In the genomic region with DNA sequence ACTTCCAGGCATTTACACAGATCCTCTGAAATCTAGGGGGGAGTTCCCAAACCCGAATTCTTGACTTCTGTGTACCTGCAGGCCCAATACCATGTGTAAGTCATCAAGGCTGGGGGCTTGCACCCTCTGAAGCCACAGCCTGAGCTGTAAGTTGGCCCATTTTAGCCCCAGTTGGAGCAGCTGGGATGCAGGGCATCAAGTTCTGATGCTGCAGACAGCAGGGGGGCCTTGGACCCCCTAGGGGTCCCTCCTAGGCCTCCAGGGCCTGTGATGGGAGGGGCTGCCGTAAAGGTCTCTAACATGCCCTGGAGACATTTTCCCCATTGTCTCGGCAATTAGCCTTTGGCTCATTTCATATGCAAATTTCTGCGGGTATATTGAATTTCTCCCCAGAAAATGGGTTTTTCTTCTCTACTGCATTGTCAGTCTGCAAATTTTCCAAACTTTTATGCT, we compare ENCODE assay signal across 27 cellular contexts. TPM values are rescaled to one million over a fixed set of nuclear protein-coding genes. Genes with fewer than 3 reads are reported as not detected.
DNase-seq lines count a peak whose midpoint lies in the region; ATAC-seq, FAIRE-seq and TF ChIP-seq lines count a peak whose summit lies in the region.
"Had no signal": no experiment of that assay in that cellular context is flagged by ENCODE, and none has a peak within 500 bp of the region (broad histone marks: within the 10 kb centered on the region; RNA-seq: fewer than 3 reads in every experiment).

No MANE protein-coding gene starts in this region.

- no peak overlapping the region for H2BK20ac ChIP-seq in H9 (ENCODE audit: low read depth, low read length, poor library complexity, severe bottlenecking)

- no peaks in the 10 kb centered on the region for H3K23me2 ChIP-seq in H9 (ENCODE audit: insufficient read length, low read depth, low read length, poor library complexity, severe bottlenecking)

- intact Hi-C loops in body of pancreas (cut with DNase I): no loop called here

- H4K91ac ChIP-seq in H9 (ENCODE audit: insufficient read length, low read depth, low read length): no peak overlapping the region

- no peak for TF ChIP-seq POLR2A in body of pancreas (IDR thresholded peaks at IDR 0.05)

- no peak overlapping the region for H2BK120ac ChIP-seq in H9 (ENCODE audit: low read depth, low read length, poor library complexity, severe bottlenecking)

- H3K9ac ChIP-seq in H9 (ENCODE audit: extremely low read depth, insufficient read length, low read length): no peak overlapping the region
- H3K9ac ChIP-seq: SK-N-SH had no signal

- no peak overlapping the region for H2BK5ac ChIP-seq in H9 (ENCODE audit: insufficient read length, low read length)

- ATAC-seq in WTC11: peak; percentile 60
- no peak for ATAC-seq in body of pancreas
- ATAC-seq: T-cell had no signal

- DNase-seq in H9 (peak; percentile 60), WTC11 (ENCODE audit: low spot score) (peak; percentile 49), iPS DF 19.7 (ENCODE audit: low read depth, low spot score) (peak; percentile 20), small intestine (no peak), NCI-H2227 treated with DMSO at 0.1 percent for 48 hours (lab: John Stamatoyannopoulos, UW) (no peak), kidney glomerular epithelial cell (lab: John Stamatoyannopoulos, UW) (no peak), SKM-1 treated with dmso at 0.1 percent for 144 hours (lab: John Stamatoyannopoulos, UW; ENCODE audit: unreplicated experiment) (no peak), body of pancreas (no peak)
- DNase-seq: AML-193, DMS 273 treated with DMSO at 0.1 percent for 48 hours, GDM1, Kasumi-1, MG63, NCI-H1048, NCI-H1436, NCI-H2029 treated with DMSO at 0.1 percent for 48 hours, NCI-H2171 treated with DMSO at 0.1 percent for 48 hours, NCI-H446 treated with DMSO at 0.1 percent for 48 hours, NCI-H748 treated with DMSO at 0.1 percent for 48 hours, SHP77, SK-N-SH, T-cell had no signal

- H3K27me3 Mint-ChIP-seq in H9 (ENCODE audit: low read depth) (peaks cover 4% of the 10 kb centered on the region; the same call in 1 of the 2 replicates), WTC11 (ENCODE audit: low read depth) (peaks cover 4% of the 10 kb centered on the region; the same call in 1 of the 2 replicates)

- H3K56ac ChIP-seq in H9 (ENCODE audit: insufficient read length, low read depth, low read length): no peak overlapping the region

- H3K4me3 Mint-ChIP-seq in H9: no peak overlapping the region
- H3K4me3 Mint-ChIP-seq in WTC11: no peak overlapping the region
- H3K4me3 Mint-ChIP-seq: T-cell had no signal

- no peaks in the 10 kb centered on the region for H4K20me1 ChIP-seq in H9 (ENCODE audit: control insufficient read depth, insufficient read depth, insufficient read length)

- H2BK15ac ChIP-seq in H9 (ENCODE audit: low read depth, low read length): no peak overlapping the region

- no CpG with 5 or more reads among the region's 4 CpGs for WGBS in H9 (ENCODE audit: extremely low coverage, insufficient read length, low lambda C conversion rate)
- WGBS in small intestine, 3 donors: 40 to 63% (median 53%) methylated on average over 4 of the region's 4 CpGs
- WGBS in body of pancreas, 2 donors: 84 to 97% methylated on average over 4 of the region's 4 CpGs

- CTCF ChIA-PET in WTC11 (lab: Charles Lee): interaction anchor here (0.7 to 1.5 kb wide), 2 partner anchors 28 to 320 kb away, joined by 3 to 6 read pairs; no protein-coding TSS in a partner anchor

- no peak overlapping the region for H3K27ac ChIP-seq in H9 (ENCODE audit: insufficient read length, low read depth, low read length)
- peak overlapping the region; percentile 66 to 70 for H3K27ac ChIP-seq in small intestine (ENCODE audit: low read depth in 1 of 2, low read length in 1 of 2)
- no peak overlapping the region for H3K27ac ChIP-seq in body of pancreas
- H3K27ac ChIP-seq: C4-2B, HL-60 had no signal

- H4K8ac ChIP-seq in H9 (replicated peaks; ENCODE audit: insufficient read length, low read depth, low read length): no peak overlapping the region

- H3K23ac ChIP-seq in H9 (ENCODE audit: insufficient read length, low read depth, low read length): no peak overlapping the region

- H3K14ac ChIP-seq in H9 (ENCODE audit: insufficient read depth, low read length): no peak overlapping the region

- H3K36me3 Mint-ChIP-seq in H9 (ENCODE audit: insufficient read depth in 1 of 3, low read depth in 3 of 3) (no peaks in the 10 kb centered on the region), WTC11 (no peaks in the 10 kb centered on the region)
- H3K36me3 Mint-ChIP-seq: T-cell had no signal

- no peak overlapping the region for H4K5ac ChIP-seq in H9 (ENCODE audit: insufficient read length, low read depth, low read length)

- TF ChIP-seq CTCF in H9 (conservative IDR thresholded peaks at IDR 0.05) (no peak), WTC11 (IDR thresholded peaks at IDR 0.05) (no peak), body of pancreas (IDR thresholded peaks at IDR 0.05) (no peak)

- H3K9me3 Mint-ChIP-seq in H9 (no peaks in the 10 kb centered on the region), WTC11 (no peaks in the 10 kb centered on the region)

- peaks cover 20% of the 10 kb centered on the region; the same call in 1 of the 2 replicates for H3K27me3 ChIP-seq in H9 (ENCODE audit: insufficient read depth, low read length)
- no peaks in the 10 kb centered on the region for H3K27me3 ChIP-seq in small intestine (ENCODE audit: control insufficient read depth in 2 of 2, insufficient read depth in 2 of 2, low read length in 2 of 2)
- no peaks in the 10 kb centered on the region for H3K27me3 ChIP-seq in body of pancreas
- H3K27me3 ChIP-seq: MG63 had no signal

- H3K4me3 ChIP-seq in small intestine (ENCODE audit: low read depth in 1 of 2, low read length in 2 of 2) (no peak overlapping the region), body of pancreas (no peak overlapping the region)
- H3K4me3 ChIP-seq: MG63 had no signal

- H3K36me3 ChIP-seq in small intestine (ENCODE audit: control insufficient read depth in 2 of 2, insufficient read depth in 2 of 2, low read length in 2 of 2) (no peaks in the 10 kb centered on the region), body of pancreas (replicated peaks in 1 of 2; ENCODE audit: insufficient read depth in 1 of 2, low read depth in 2 of 2) (peaks cover 0 to 2% of the 10 kb centered on the region in 2 donors)

- H3K4me1 ChIP-seq in H9 (ENCODE audit: insufficient read depth, low read length) (no peaks in the 10 kb centered on the region), small intestine (ENCODE audit: control insufficient read depth in 2 of 2, insufficient read depth in 1 of 2, low read depth in 1 of 2, low read length in 1 of 2) (peaks cover 0 to 3% of the 10 kb centered on the region in 2 donors), body of pancreas (peaks cover 33% of the 10 kb centered on the region)

- H3K9me3 ChIP-seq in H9 (ENCODE audit: control insufficient read depth, low read depth, low read length) (no peaks in the 10 kb centered on the region), small intestine (ENCODE audit: control insufficient read depth, low read depth) (no peaks in the 10 kb centered on the region), body of pancreas (no peaks in the 10 kb centered on the region)
- H3K9me3 ChIP-seq: MG63, SK-N-SH had no signal

- H2AFZ ChIP-seq in H9 (ENCODE audit: low read length): no peak overlapping the region

- H2BK12ac ChIP-seq in H9 (ENCODE audit: insufficient read length, low read depth, low read length): no peak overlapping the region

- no peak overlapping the region for H3K27ac Mint-ChIP-seq in H9
- no peak overlapping the region for H3K27ac Mint-ChIP-seq in WTC11
- H3K27ac Mint-ChIP-seq: T-cell had no signal

- no peak for FAIRE-seq in small intestine (lab: Jason Lieb, UNC)
- FAIRE-seq: GM19239, H54 had no signal

- no peak overlapping the region for H3K4me2 ChIP-seq in H9 (ENCODE audit: insufficient read depth, insufficient read length, low read length)
- H3K4me2 ChIP-seq: SK-N-SH had no signal

- H3K79me2 ChIP-seq in H9 (ENCODE audit: insufficient read depth, low read length): no peaks in the 10 kb centered on the region

- no peak overlapping the region for H3T11ph ChIP-seq in H9 (ENCODE audit: low read length)

- H3K4ac ChIP-seq in H9 (ENCODE audit: low read depth, low read length): no peak overlapping the region

- no peak overlapping the region for H3K18ac ChIP-seq in H9 (ENCODE audit: insufficient read length, low read depth, low read length)

- peaks cover 31 to 36% of the 10 kb centered on the region in 2 experiments for H3K4me1 Mint-ChIP-seq in H9
- H3K4me1 Mint-ChIP-seq in WTC11: peaks cover 26% of the 10 kb centered on the region
- H3K4me1 Mint-ChIP-seq: T-cell had no signal

- no peak overlapping the region for H2AK5ac ChIP-seq in H9 (ENCODE audit: insufficient read length, low read length)

- no peaks in the 10 kb centered on the region for H3K79me1 ChIP-seq in H9 (ENCODE audit: insufficient read depth, low read depth, low read length, poor library complexity, severe bottlenecking)

- POLR2A ChIA-PET in WTC11 (lab: Charles Lee): no interaction called here

TF ChIP-seq in WTC11, 78 proteins besides CTCF, POLR2A, EP300 and RAD21:
- TF ChIP-seq ZBTB21 (CRISPR knock-in tag; IDR thresholded peaks at IDR 0.05; ENCODE audit: borderline replicate concordance) (no peak), ZNF423 (CRISPR knock-in tag; IDR thresholded peaks at IDR 0.05) (peak; percentile 84), FOXJ3 (CRISPR knock-in tag; IDR thresholded peaks at IDR 0.05; ENCODE audit: borderline replicate concordance) (no peak), ZNF396 (CRISPR knock-in tag; IDR thresholded peaks at IDR 0.05; ENCODE audit: borderline replicate concordance) (no peak), SOX15 (CRISPR knock-in tag; IDR thresholded peaks at IDR 0.05) (no peak), TEAD4 (CRISPR knock-in tag; IDR thresholded peaks at IDR 0.05) (no peak), NFE2L1 (CRISPR knock-in tag; IDR thresholded peaks at IDR 0.05) (no peak)
- TF ChIP-seq, protein P1, sequence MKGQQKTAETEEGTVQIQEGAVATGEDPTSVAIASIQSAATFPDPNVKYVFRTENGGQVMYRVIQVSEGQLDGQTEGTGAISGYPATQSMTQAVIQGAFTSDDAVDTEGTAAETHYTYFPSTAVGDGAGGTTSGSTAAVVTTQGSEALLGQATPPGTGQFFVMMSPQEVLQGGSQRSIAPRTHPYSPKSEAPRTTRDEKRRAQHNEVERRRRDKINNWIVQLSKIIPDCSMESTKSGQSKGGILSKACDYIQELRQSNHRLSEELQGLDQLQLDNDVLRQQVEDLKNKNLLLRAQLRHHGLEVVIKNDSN (CRISPR knock-in tag; IDR thresholded peaks at IDR 0.05): no peak

RNA-seq across cellular contexts. Expression of a gene that starts 59.5 kb away (rescaled TPM):
- total RNA-seq in H9 (2021) (10.9 and 11.6 TPM in 2 replicates), WTC11 (2021) (7.8 to 13.0 TPM (median 8.5 TPM) in 3 replicates), body of pancreas (10 to 100 TPM; 68.6 to 71.6 TPM)
- polyA plus RNA-seq in small intestine: 10 to 100 TPM in 1 of 3 donors, 1 to 10 TPM in 2; 3.6 to 21.6 (median 3.8) TPM
- total RNA-seq: OCI-LY7 had no signal

Comparison
In these comparisons a context has a peak if more than half of its experiments do, and no peak if none do; other contexts are left out.
1. DNase-seq: peak in H9 (single experiment), WTC11 (single experiment) and iPS DF 19.7 (single experiment); none in small intestine (single experiment), NCI-H2227 treated with DMSO at 0.1 percent for 48 hours (single experiment), kidney glomerular epithelial cell (single experiment), SKM-1 treated with dmso at 0.1 percent for 144 hours (single experiment) and body of pancreas (0 of 4).
2. H3K27ac ChIP-seq: peak in small intestine (2 of 2); none in H9 (single experiment) and body of pancreas (0 of 4).